In the genomic region with DNA sequence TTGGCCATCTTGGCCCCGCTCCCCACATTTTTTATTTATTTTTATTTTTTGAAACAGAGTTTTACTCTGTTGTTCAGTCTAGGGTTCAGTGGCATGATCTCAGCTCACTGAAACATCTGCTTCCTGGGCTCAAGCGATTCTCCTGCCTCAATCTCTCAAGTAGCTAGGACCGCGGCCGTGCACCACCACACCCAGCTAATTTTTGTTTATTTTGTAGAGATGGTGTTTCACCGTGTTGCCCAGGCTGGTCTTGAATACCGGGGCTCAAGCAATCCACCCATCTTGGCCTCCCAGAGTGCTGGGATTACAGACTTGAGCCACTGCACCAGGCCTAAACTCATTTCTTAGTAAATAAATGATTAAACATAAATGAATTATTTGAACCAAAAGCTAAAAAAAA, we compare ENCODE assay signal across 3 cellular contexts.
"Had no signal": no experiment of that assay in that cellular context is flagged by ENCODE, and none has a peak within 500 bp of the region (broad histone marks: within the 10 kb centered on the region; RNA-seq: fewer than 3 reads in every experiment).

No MANE protein-coding gene starts in this region.

- DNase-seq: IMR-90, KBM-7, KG1 had no signal
